In the genomic region with DNA sequence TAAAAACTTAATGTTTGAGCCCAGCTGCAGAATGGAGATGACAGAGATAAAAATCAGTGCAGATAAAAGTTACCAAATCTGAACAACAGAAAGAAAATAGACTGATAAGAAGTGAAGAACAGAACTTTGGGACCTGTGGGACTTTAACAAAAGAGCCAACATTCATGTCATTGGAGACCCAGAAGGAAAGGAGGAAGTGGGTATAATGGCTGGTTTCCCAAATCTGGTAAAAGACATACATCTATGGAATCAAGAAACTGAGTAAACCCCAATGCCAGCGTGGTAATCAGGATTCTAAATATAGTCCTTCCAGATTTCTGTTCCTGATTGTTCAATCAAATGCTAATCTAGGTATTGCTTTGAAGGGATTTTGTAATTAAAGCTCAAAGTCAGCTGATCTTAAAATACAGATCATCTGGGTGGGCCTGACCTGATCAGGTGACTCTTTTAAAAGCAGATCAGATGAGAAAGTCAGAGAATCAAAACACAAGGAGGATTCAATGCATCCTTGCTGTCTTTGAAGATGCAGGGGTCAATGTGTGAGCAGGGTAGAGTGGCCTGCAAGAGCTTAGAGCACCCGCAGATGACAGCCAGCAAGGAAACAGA, we compare ENCODE assay signal across 34 cellular contexts. TPM values are rescaled to one million over a fixed set of nuclear protein-coding genes. Genes with fewer than 3 reads are reported as not detected.
"Had no signal": no experiment of that assay in that cellular context is flagged by ENCODE, and none has a peak within 500 bp of the region (broad histone marks: within the 10 kb centered on the region; RNA-seq: fewer than 3 reads in every experiment).

No MANE protein-coding gene starts in this region.

- ATAC-seq: activated CD8-positive, alpha-beta T cell treated with anti-CD3 and anti-CD28 coated beads for 36 hours; activated T-cell treated with anti-CD3 and anti-CD28 coated beads, Interleukin-2, amount 50 U/mL, for 72 hours; activated T-helper 17 cell treated with anti-CD3 and anti-CD28 coated beads, Interleukin-2, amount 50 U/mL, for 72 hours had no signal

- H3K9me3 ChIP-seq: ascending aorta had no signal

- H3K4me3 ChIP-seq: ascending aorta, PC-9 had no signal

- H3K4me1 ChIP-seq: ascending aorta had no signal

- H3K36me3 ChIP-seq: ascending aorta had no signal

- DNase-seq: activated CD4-positive, alpha-beta T cell treated with anti-CD3 and anti-CD28 coated beads, Interleukin-2, amount 10 ng/mL, durations not matched to agents 24 days and 14 days; activated CD4-positive, alpha-beta T cell treated with anti-CD3 and anti-CD28 coated beads, Interleukin-2, amount 50 U/mL, for 4 hours; activated CD8-positive, alpha-beta T cell treated with anti-CD3 and anti-CD28 coated beads for 36 hours; activated effector memory CD4-positive, alpha-beta T cell treated with anti-CD3 and anti-CD28 coated beads, Interleukin-2, amount 50 U/mL, for 16 hours; activated naive CD4-positive, alpha-beta T cell treated with anti-CD3 and anti-CD28 coated beads for 36 hours; activated naive CD8-positive, alpha-beta T cell treated with anti-CD3 and anti-CD28 coated beads, Interleukin-2, amount 10 ng/mL, durations not matched to agents 7 days and 5 days; activated T-cell treated with anti-CD3 and anti-CD28 coated beads, Interleukin-2, amount 50 U/mL, for 1 hour; activated T-cell treated with anti-CD3 and anti-CD28 coated beads, Interleukin-2, amount 50 U/mL, for 72 hours; amygdala; Karpas-422; NCI-H1092 treated with DMSO at 0.1 percent for 48 hours; NCI-H1417; NCI-H146; NCI-H187; NCI-H2029 treated with DMSO at 0.1 percent for 48 hours; NCI-H2107; NCI-H2171; NCI-H510A; NCI-H526; NCI-H748 treated with DMSO at 0.1 percent for 48 hours; NK-92 treated with Interleukin-12 subunit alpha and Interleukin-12 subunit beta, amount 100 ng/mL, for 24 hours; PC-9; Right ventricle myocardium superior; T1000 had no signal

- H2AFZ ChIP-seq: PC-9 had no signal

- H3K27me3 ChIP-seq: ascending aorta had no signal

- H3K27ac ChIP-seq: ascending aorta, PC-9 had no signal

- FAIRE-seq: RCC 7860, TTC549 had no signal

RNA-seq across cellular contexts. Expression of a gene that starts 25.3 kb away (rescaled TPM):
- total RNA-seq: activated CD4-positive, alpha-beta T cell treated with anti-CD3 and anti-CD28 coated beads, Interleukin-2, amount 10 ng/mL, durations not matched to agents 24 days and 14 days; activated CD8-positive, alpha-beta memory T cell treated with anti-CD3 and anti-CD28 coated beads for 36 hours; activated CD8-positive, alpha-beta T cell treated with anti-CD3 and anti-CD28 coated beads for 36 hours; activated naive CD4-positive, alpha-beta T cell treated with anti-CD3 and anti-CD28 coated beads for 36 hours; activated naive CD8-positive, alpha-beta T cell treated with anti-CD3 and anti-CD28 coated beads, Interleukin-2, amount 10 ng/mL, durations not matched to agents 7 days and 5 days; activated T-cell treated with anti-CD3 and anti-CD28 coated beads, Interleukin-2, amount 50 U/mL, for 72 hours; activated T-helper 17 cell treated with anti-CD3 and anti-CD28 coated beads, Interleukin-2, amount 50 U/mL, for 72 hours; ascending aorta; cardiac septum; MCF 10A; PC-9; Right ventricle myocardium superior; T-helper 1 cell treated with Interleukin-12 subunit alpha and Interleukin-12 subunit beta and Interleukin-4 antibody, amounts not matched to agents 30 ng/mL and 1 ng/mL, for 36 hours; T-helper 2 cell treated with Interferon-gamma antibody and Interleukin-4, amounts not matched to agents 100 ng/mL and 5 ng/mL, for 36 hours had no signal
- polyA plus RNA-seq: adipose tissue had no signal

RNA-seq across cellular contexts. Expression of a gene that starts 58.6 kb away (rescaled TPM):
- total RNA-seq: activated CD4-positive, alpha-beta T cell treated with anti-CD3 and anti-CD28 coated beads, Interleukin-2, amount 10 ng/mL, durations not matched to agents 24 days and 14 days; activated CD8-positive, alpha-beta memory T cell treated with anti-CD3 and anti-CD28 coated beads for 36 hours; activated CD8-positive, alpha-beta T cell treated with anti-CD3 and anti-CD28 coated beads for 36 hours; activated naive CD4-positive, alpha-beta T cell treated with anti-CD3 and anti-CD28 coated beads for 36 hours; activated naive CD8-positive, alpha-beta T cell treated with anti-CD3 and anti-CD28 coated beads, Interleukin-2, amount 10 ng/mL, durations not matched to agents 7 days and 5 days; activated T-cell treated with anti-CD3 and anti-CD28 coated beads, Interleukin-2, amount 50 U/mL, for 72 hours; activated T-helper 17 cell treated with anti-CD3 and anti-CD28 coated beads, Interleukin-2, amount 50 U/mL, for 72 hours; ascending aorta; cardiac septum; MCF 10A; PC-9; Right ventricle myocardium superior; T-helper 1 cell treated with Interleukin-12 subunit alpha and Interleukin-12 subunit beta and Interleukin-4 antibody, amounts not matched to agents 30 ng/mL and 1 ng/mL, for 36 hours; T-helper 2 cell treated with Interferon-gamma antibody and Interleukin-4, amounts not matched to agents 100 ng/mL and 5 ng/mL, for 36 hours had no signal
